Comparison of ENCODE assay signal across 8 cellular contexts in the genomic region with DNA sequence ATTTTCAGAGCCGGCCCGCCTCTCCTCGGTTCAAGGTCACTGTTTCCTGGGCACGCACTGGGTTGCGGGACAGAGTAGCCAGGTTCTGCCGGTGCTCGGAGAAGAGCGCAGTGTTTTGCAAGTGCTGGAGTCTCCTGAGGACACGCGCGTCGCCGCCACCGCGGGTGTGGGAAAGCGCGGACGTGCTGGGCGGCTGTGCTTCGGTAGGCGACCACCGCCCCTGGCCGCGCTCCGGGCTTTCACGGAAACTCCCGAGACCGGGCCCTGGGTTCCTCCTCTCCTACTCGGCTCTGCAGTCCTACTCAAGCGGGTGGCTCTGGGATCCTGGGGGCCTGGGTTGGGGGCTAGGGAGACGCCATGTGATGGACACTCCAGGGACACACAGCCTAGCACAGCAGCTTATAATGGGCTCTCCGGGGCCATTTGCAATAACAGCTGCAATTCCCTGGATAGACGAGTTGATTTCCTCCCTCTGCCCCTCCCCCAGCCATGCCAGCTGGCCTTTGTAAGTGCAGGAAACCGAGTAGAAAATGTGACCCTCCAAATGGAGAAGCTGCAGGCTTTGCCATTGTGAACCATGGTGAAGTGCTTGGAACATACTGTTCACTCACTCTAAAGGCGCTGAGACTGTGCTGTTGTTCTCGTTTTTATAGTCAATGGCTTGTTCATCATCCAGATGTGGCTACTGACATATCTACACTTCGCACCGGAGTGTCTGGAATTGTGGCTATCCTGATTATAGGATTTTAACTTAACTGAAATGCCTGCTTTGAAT. TPM values are rescaled to one million over a fixed set of nuclear protein-coding genes. Genes with fewer than 3 reads are reported as not detected.
DNase-seq lines count a peak whose midpoint lies in the region; ATAC-seq and TF ChIP-seq lines count a peak whose summit lies in the region.

No MANE protein-coding gene starts in this region.

- ATAC-seq in SK-N-SH treated with all-trans-retinoic acid at 6 μM for 48 hours, result no peak

- no peak overlapping the region for H3K27ac ChIP-seq in skeletal muscle tissue (ENCODE audit: low read depth, low read length)

- H3K4me1 ChIP-seq in skeletal muscle tissue (ENCODE audit: control insufficient read depth in 3 of 3, insufficient read depth in 3 of 3, low read length in 3 of 3), result peaks cover 20 to 29% (median 24%) of the 10 kb centered on the region in 3 donors

- no peaks in the 10 kb centered on the region for H3K36me3 Mint-ChIP-seq in activated naive CD8-positive, alpha-beta T cell treated with anti-CD3 and anti-CD28 coated beads for 36 hours

- DNase-seq in C1 segment of cervical spinal cord (lab: John Stamatoyannopoulos, UW) (peak in 13 of 14 donors; percentile 4 to 70 (median 37)), NCI-H1092 treated with DMSO at 0.1 percent for 48 hours (lab: John Stamatoyannopoulos, UW) (peak; percentile 42), inferior parietal cortex (ENCODE audit: extremely low spot score) (peak; percentile 63), HuH-7 (ENCODE audit: low spot score) (no peak), NK-92 (lab: John Stamatoyannopoulos, UW; ENCODE audit: unreplicated experiment) (no peak)
- DNase-seq in activated naive CD8-positive, alpha-beta T cell treated with anti-CD3 and anti-CD28 coated beads for 36 hours, result peak; percentile 18

- H3K4me3 ChIP-seq in skeletal muscle tissue (ENCODE audit: low read length in 3 of 3), result peak overlapping the region; percentile 49 to 91 (median 91)

- H3K4me1 Mint-ChIP-seq in activated naive CD8-positive, alpha-beta T cell treated with anti-CD3 and anti-CD28 coated beads for 36 hours, result peaks cover 24% of the 10 kb centered on the region

- H3K27me3 Mint-ChIP-seq in activated naive CD8-positive, alpha-beta T cell treated with anti-CD3 and anti-CD28 coated beads for 36 hours, result no peaks in the 10 kb centered on the region

- peak overlapping the region; percentile 81 for H3K27ac Mint-ChIP-seq in activated naive CD8-positive, alpha-beta T cell treated with anti-CD3 and anti-CD28 coated beads for 36 hours

- H3K36me3 ChIP-seq in skeletal muscle tissue (ENCODE audit: control insufficient read depth in 3 of 3, insufficient read depth in 3 of 3, low read length in 3 of 3), result no peaks in the 10 kb centered on the region

- peak overlapping the region; percentile 67 to 99 (median 97) for H3K9ac ChIP-seq in skeletal muscle tissue (ENCODE audit: low read depth in 1 of 3, low read length in 3 of 3)

- no peaks in the 10 kb centered on the region for H3K27me3 ChIP-seq in skeletal muscle tissue (ENCODE audit: control insufficient read depth in 3 of 3, insufficient read depth in 3 of 3, low read length in 3 of 3)

- H3K9me3 Mint-ChIP-seq in activated naive CD8-positive, alpha-beta T cell treated with anti-CD3 and anti-CD28 coated beads for 36 hours, result no peaks in the 10 kb centered on the region

- peak overlapping the region; percentile 84 for H3K4me3 Mint-ChIP-seq in activated naive CD8-positive, alpha-beta T cell treated with anti-CD3 and anti-CD28 coated beads for 36 hours

- H3K9me3 ChIP-seq in skeletal muscle tissue (ENCODE audit: control insufficient read depth in 3 of 3, low read length in 3 of 3), result no peaks in the 10 kb centered on the region

TF ChIP-seq in SK-N-SH treated with all-trans-retinoic acid at 6 μM for 48 hours, 23 proteins besides CTCF, POLR2A, EP300 and RAD21:
- TF ChIP-seq OSR1 (CRISPR knock-in tag; IDR thresholded peaks at IDR 0.05), result no peak
- no peak for TF ChIP-seq ZNF8 (CRISPR knock-in tag; IDR thresholded peaks at IDR 0.05)
- TF ChIP-seq CSDC2 (CRISPR knock-in tag; IDR thresholded peaks at IDR 0.05), result no peak
- no peak for TF ChIP-seq TCF4 (CRISPR knock-in tag; IDR thresholded peaks at IDR 0.05; ENCODE audit: borderline replicate concordance)
- TF ChIP-seq ISL1 (CRISPR knock-in tag; IDR thresholded peaks at IDR 0.05), result no peak
- no peak for TF ChIP-seq ZNF565 (CRISPR knock-in tag; conservative IDR thresholded peaks at IDR 0.05; ENCODE audit: low read depth)
- TF ChIP-seq, protein P1, sequence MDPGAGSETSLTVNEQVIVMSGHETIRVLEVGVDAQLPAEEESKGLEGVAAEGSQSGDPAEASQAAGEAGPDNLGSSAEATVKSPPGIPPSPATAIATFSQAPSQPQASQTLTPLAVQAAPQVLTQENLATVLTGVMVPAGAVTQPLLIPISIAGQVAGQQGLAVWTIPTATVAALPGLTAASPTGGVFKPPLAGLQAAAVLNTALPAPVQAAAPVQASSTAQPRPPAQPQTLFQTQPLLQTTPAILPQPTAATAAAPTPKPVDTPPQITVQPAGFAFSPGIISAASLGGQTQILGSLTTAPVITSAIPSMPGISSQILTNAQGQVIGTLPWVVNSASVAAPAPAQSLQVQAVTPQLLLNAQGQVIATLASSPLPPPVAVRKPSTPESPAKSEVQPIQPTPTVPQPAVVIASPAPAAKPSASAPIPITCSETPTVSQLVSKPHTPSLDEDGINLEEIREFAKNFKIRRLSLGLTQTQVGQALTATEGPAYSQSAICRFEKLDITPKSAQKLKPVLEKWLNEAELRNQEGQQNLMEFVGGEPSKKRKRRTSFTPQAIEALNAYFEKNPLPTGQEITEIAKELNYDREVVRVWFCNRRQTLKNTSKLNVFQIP (CRISPR knock-in tag; IDR thresholded peaks at IDR 0.05; ENCODE audit: borderline replicate concordance, low read depth), result no peak
- no peak for TF ChIP-seq RARB (CRISPR knock-in tag; IDR thresholded peaks at IDR 0.05)

RNA-seq across cellular contexts. Expression of gene FRAT1, which starts 2.1 kb away (rescaled TPM):
- total RNA-seq in activated naive CD8-positive, alpha-beta T cell treated with anti-CD3 and anti-CD28 coated beads for 36 hours, result 1 to 10 TPM; 2.7 to 3.2 TPM
- 2.1 TPM for total RNA-seq in skeletal muscle tissue

RNA-seq across cellular contexts. Expression of gene FRAT2, which starts 13.3 kb away (rescaled TPM):
- 1 to 10 TPM; 8.8 to 9.5 TPM for total RNA-seq in activated naive CD8-positive, alpha-beta T cell treated with anti-CD3 and anti-CD28 coated beads for 36 hours
- 8.9 TPM for total RNA-seq in skeletal muscle tissue

RNA-seq across cellular contexts. Expression of gene ARHGAP19, which starts 28.8 kb away (rescaled TPM):
- 10 to 100 TPM; 36.1 to 42.9 TPM for total RNA-seq in activated naive CD8-positive, alpha-beta T cell treated with anti-CD3 and anti-CD28 coated beads for 36 hours
- 13.0 TPM for total RNA-seq in skeletal muscle tissue

Comparison
In these comparisons a context has a peak if more than half of its experiments do, and no peak if none do; other contexts are left out.
1. DNase-seq: peak in C1 segment of cervical spinal cord (13 of 14), NCI-H1092 treated with DMSO at 0.1 percent for 48 hours (single experiment), activated naive CD8-positive, alpha-beta T cell treated with anti-CD3 and anti-CD28 coated beads for 36 hours (single experiment) and inferior parietal cortex (single experiment); none in HuH-7 (single experiment) and NK-92 (single experiment).